In the genomic region with DNA sequence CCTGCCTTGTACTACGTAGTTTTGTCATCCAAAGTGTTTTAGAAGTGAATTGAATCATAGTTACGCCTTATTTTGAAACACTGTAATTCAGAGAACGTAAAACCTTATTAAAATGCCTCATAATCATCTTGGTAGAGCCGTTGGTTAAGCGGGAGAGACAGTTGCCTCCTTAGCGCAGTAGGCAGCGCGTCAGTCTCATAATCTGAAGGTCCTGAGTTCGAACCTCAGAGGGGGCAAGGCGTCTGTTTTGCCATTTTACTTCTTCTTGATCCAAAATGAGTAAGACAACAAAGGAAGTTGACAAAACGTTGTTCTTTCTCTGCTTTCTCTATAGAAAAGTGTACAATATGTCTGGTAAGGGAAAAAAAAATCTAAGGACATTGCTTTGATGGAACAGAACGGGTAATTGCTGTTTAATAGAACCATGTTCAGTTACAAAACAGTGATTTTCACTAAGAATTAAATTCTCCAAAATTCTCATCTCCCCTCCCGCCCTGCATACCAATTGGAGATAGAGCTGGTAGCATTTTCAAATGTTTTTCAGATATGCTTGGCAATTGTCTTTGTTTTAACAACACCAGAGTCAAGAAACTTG, we compare ENCODE assay signal across 1 cellular context.
TF ChIP-seq lines count a peak whose summit lies in the region.

No MANE protein-coding gene starts in this region.

TF ChIP-seq in HepG2, 621 proteins besides CTCF, POLR2A, EP300 and RAD21 (continued from another document and continues in another):
- TF ChIP-seq, protein P1, sequence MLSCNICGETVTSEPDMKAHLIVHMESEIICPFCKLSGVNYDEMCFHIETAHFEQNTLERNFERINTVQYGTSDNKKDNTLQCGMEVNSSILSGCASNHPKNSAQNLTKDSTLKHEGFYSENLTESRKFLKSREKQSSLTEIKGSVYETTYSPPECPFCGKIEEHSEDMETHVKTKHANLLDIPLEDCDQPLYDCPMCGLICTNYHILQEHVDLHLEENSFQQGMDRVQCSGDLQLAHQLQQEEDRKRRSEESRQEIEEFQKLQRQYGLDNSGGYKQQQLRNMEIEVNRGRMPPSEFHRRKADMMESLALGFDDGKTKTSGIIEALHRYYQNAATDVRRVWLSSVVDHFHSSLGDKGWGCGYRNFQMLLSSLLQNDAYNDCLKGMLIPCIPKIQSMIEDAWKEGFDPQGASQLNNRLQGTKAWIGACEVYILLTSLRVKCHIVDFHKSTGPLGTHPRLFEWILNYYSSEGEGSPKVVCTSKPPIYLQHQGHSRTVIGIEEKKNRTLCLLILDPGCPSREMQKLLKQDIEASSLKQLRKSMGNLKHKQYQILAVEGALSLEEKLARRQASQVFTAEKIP (CRISPR knock-in tag; IDR thresholded peaks at IDR 0.05; ENCODE audit: borderline replicate concordance): no peak
- TF ChIP-seq, protein P2, sequence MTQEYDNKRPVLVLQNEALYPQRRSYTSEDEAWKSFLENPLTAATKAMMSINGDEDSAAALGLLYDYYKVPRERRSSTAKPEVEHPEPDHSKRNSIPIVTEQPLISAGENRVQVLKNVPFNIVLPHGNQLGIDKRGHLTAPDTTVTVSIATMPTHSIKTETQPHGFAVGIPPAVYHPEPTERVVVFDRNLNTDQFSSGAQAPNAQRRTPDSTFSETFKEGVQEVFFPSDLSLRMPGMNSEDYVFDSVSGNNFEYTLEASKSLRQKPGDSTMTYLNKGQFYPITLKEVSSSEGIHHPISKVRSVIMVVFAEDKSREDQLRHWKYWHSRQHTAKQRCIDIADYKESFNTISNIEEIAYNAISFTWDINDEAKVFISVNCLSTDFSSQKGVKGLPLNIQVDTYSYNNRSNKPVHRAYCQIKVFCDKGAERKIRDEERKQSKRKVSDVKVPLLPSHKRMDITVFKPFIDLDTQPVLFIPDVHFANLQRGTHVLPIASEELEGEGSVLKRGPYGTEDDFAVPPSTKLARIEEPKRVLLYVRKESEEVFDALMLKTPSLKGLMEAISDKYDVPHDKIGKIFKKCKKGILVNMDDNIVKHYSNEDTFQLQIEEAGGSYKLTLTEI (CRISPR knock-in tag; conservative IDR thresholded peaks at IDR 0.05): no peak
- TF ChIP-seq, protein P3, sequence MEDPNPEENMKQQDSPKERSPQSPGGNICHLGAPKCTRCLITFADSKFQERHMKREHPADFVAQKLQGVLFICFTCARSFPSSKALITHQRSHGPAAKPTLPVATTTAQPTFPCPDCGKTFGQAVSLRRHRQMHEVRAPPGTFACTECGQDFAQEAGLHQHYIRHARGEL (CRISPR knock-in tag; IDR thresholded peaks at IDR 0.05): no peak
- TF ChIP-seq ZNF850 (CRISPR knock-in tag; conservative IDR thresholded peaks at IDR 0.05) (no peak), ZNF557 (CRISPR knock-in tag; IDR thresholded peaks at IDR 0.05) (no peak), ADNP (CRISPR knock-in tag; IDR thresholded peaks at IDR 0.05) (no peak; the same call in 1 of the 2 replicates), XBP1 (CRISPR knock-in tag; IDR thresholded peaks at IDR 0.05) (no peak), NFIB (CRISPR knock-in tag; IDR thresholded peaks at IDR 0.05; ENCODE audit: borderline replicate concordance) (no peak), YEATS2 (CRISPR knock-in tag; IDR thresholded peaks at IDR 0.05; ENCODE audit: borderline replicate concordance) (peak; percentile 35; the same call in 1 of the 2 replicates), ZNF501 (CRISPR knock-in tag; IDR thresholded peaks at IDR 0.05) (0 out of 2 replicates have a peak, but pooled peaks have one; percentile 34), HDAC2 (CRISPR knock-in tag; IDR thresholded peaks at IDR 0.05) (peak; percentile 82), TCF7 (IDR thresholded peaks at IDR 0.05; ENCODE audit: low read depth) (no peak), GATAD2A (CRISPR knock-in tag; IDR thresholded peaks at IDR 0.05) (peak; percentile 79), PAWR (CRISPR knock-in tag; IDR thresholded peaks at IDR 0.05; ENCODE audit: borderline replicate concordance) (no peak), KDM4B (CRISPR knock-in tag; IDR thresholded peaks at IDR 0.05) (peak; percentile 78; the same call in 1 of the 2 replicates), PHF21A (CRISPR knock-in tag; IDR thresholded peaks at IDR 0.05) (0 out of 2 replicates have a peak, but pooled peaks have one; percentile 21), RBM22 (optimal IDR thresholded peaks at IDR 0.05; ENCODE audit: low read length) (peak; percentile 97), KLF11 (CRISPR knock-in tag; IDR thresholded peaks at IDR 0.05) (0 out of 2 replicates have a peak, but pooled peaks have one; percentile 53), NFYC (CRISPR knock-in tag; IDR thresholded peaks at IDR 0.05) (0 out of 2 replicates have a peak, but pooled peaks have one; percentile 52), RARA (CRISPR knock-in tag; IDR thresholded peaks at IDR 0.05) (no peak), RELA (CRISPR knock-in tag; IDR thresholded peaks at IDR 0.05) (0 out of 2 replicates have a peak, but pooled peaks have one; percentile 37), NR2F1 (CRISPR knock-in tag; IDR thresholded peaks at IDR 0.05) (no peak), TEAD3 (CRISPR knock-in tag; optimal IDR thresholded peaks at IDR 0.05; ENCODE audit: borderline replicate concordance) (peak; percentile 72), ZNF232 (CRISPR knock-in tag; IDR thresholded peaks at IDR 0.05; ENCODE audit: borderline replicate concordance) (no peak), TBP (CRISPR knock-in tag; IDR thresholded peaks at IDR 0.05) (no peak), NR3C1 (CRISPR knock-in tag; IDR thresholded peaks at IDR 0.05) (no peak), ZNF768 (CRISPR knock-in tag; IDR thresholded peaks at IDR 0.05) (no peak; the same call in 1 of the 2 replicates), MEF2D (CRISPR knock-in tag; IDR thresholded peaks at IDR 0.05) (no peak), IRF2 (CRISPR knock-in tag; IDR thresholded peaks at IDR 0.05) (peak; percentile 95), ISL2 (CRISPR knock-in tag; IDR thresholded peaks at IDR 0.05) (peak; percentile 37; the same call in 1 of the 2 replicates), FIP1L1 (IDR thresholded peaks at IDR 0.05; ENCODE audit: borderline replicate concordance, insufficient read depth, low read depth, low read length) (no peak), TBX3 (IDR thresholded peaks at IDR 0.05; ENCODE audit: borderline replicate concordance) (no peak), ZSCAN12 (CRISPR knock-in tag; IDR thresholded peaks at IDR 0.05) (no peak), ZNF138 (CRISPR knock-in tag; IDR thresholded peaks at IDR 0.05; ENCODE audit: low read depth) (no peak), HNF4G (IDR thresholded peaks at IDR 0.05; ENCODE audit: borderline replicate concordance, low read depth, low read length) (no peak), HNF4G (CRISPR knock-in tag; IDR thresholded peaks at IDR 0.05; ENCODE audit: borderline replicate concordance, low read depth) (no peak)
- TF ChIP-seq, protein P4, sequence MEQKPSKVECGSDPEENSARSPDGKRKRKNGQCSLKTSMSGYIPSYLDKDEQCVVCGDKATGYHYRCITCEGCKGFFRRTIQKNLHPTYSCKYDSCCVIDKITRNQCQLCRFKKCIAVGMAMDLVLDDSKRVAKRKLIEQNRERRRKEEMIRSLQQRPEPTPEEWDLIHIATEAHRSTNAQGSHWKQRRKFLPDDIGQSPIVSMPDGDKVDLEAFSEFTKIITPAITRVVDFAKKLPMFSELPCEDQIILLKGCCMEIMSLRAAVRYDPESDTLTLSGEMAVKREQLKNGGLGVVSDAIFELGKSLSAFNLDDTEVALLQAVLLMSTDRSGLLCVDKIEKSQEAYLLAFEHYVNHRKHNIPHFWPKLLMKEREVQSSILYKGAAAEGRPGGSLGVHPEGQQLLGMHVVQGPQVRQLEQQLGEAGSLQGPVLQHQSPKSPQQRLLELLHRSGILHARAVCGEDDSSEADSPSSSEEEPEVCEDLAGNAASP (CRISPR knock-in tag; IDR thresholded peaks at IDR 0.05; ENCODE audit: borderline replicate concordance): peak; percentile 88
- TF ChIP-seq, protein P5, sequence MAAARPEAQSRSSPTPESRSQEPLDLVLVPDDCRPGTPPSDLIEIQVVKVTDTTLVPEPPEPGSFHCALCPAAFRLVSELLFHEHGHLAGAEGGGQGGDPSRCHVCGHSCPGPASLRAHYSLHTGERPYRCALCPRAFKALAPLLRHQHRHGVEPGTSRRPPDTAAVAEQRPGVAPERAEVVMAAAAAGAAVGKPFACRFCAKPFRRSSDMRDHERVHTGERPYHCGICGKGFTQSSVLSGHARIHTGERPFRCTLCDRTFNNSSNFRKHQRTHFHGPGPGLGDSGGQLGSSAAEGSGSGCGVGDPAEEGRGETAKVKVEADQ (CRISPR knock-in tag; IDR thresholded peaks at IDR 0.05; ENCODE audit: borderline replicate concordance): peak; percentile 21; the same call in 1 of the 2 replicates
- TF ChIP-seq, protein P6, sequence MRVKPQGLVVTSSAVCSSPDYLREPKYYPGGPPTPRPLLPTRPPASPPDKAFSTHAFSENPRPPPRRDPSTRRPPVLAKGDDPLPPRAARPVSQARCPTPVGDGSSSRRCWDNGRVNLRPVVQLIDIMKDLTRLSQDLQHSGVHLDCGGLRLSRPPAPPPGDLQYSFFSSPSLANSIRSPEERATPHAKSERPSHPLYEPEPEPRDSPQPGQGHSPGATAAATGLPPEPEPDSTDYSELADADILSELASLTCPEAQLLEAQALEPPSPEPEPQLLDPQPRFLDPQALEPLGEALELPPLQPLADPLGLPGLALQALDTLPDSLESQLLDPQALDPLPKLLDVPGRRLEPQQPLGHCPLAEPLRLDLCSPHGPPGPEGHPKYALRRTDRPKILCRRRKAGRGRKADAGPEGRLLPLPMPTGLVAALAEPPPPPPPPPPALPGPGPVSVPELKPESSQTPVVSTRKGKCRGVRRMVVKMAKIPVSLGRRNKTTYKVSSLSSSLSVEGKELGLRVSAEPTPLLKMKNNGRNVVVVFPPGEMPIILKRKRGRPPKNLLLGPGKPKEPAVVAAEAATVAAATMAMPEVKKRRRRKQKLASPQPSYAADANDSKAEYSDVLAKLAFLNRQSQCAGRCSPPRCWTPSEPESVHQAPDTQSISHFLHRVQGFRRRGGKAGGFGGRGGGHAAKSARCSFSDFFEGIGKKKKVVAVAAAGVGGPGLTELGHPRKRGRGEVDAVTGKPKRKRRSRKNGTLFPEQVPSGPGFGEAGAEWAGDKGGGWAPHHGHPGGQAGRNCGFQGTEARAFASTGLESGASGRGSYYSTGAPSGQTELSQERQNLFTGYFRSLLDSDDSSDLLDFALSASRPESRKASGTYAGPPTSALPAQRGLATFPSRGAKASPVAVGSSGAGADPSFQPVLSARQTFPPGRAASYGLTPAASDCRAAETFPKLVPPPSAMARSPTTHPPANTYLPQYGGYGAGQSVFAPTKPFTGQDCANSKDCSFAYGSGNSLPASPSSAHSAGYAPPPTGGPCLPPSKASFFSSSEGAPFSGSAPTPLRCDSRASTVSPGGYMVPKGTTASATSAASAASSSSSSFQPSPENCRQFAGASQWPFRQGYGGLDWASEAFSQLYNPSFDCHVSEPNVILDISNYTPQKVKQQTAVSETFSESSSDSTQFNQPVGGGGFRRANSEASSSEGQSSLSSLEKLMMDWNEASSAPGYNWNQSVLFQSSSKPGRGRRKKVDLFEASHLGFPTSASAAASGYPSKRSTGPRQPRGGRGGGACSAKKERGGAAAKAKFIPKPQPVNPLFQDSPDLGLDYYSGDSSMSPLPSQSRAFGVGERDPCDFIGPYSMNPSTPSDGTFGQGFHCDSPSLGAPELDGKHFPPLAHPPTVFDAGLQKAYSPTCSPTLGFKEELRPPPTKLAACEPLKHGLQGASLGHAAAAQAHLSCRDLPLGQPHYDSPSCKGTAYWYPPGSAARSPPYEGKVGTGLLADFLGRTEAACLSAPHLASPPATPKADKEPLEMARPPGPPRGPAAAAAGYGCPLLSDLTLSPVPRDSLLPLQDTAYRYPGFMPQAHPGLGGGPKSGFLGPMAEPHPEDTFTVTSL (CRISPR knock-in tag; IDR thresholded peaks at IDR 0.05; ENCODE audit: borderline replicate concordance): 0 out of 2 replicates have a peak, but pooled peaks have one; percentile 44
- TF ChIP-seq, protein P7, sequence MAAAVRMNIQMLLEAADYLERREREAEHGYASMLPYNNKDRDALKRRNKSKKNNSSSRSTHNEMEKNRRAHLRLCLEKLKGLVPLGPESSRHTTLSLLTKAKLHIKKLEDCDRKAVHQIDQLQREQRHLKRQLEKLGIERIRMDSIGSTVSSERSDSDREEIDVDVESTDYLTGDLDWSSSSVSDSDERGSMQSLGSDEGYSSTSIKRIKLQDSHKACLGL (CRISPR knock-in tag; IDR thresholded peaks at IDR 0.05): no peak
